In genomic region chr1:13505020-13505419, GRCh38 we compare ENCODE assay signal across 22 cellular contexts. TPM values are rescaled to one million over a fixed set of nuclear protein-coding genes. Genes with fewer than 3 reads are reported as not detected.
A peak's percentile ranks its signal among the peaks of the same experiment; 100 is the strongest.
DNase-seq lines count a peak whose midpoint lies in the region; ATAC-seq and TF ChIP-seq lines count a peak whose summit lies in the region.
"Had no signal": no experiment of that assay in that cellular context is flagged by ENCODE, and none has a peak within 500 bp of the region (broad histone marks: within the 10 kb centered on the region; RNA-seq: fewer than 3 reads in every experiment).

No MANE protein-coding gene starts in this region.

- CTCF ChIA-PET in CD4-positive, alpha-beta memory T cell (lab: Charles Lee; ENCODE audit: partially characterized antibody): no interaction called here

- H3K9me3 ChIP-seq in endodermal cell (ENCODE audit: control insufficient read depth, low read length) (no peaks in the 10 kb centered on the region), testis (no peaks in the 10 kb centered on the region)
- H3K9me3 ChIP-seq in CD4-positive, alpha-beta memory T cell (ENCODE audit: control insufficient read depth in 1 of 2, low read length in 2 of 2): no peaks in the 10 kb centered on the region
- H3K9me3 ChIP-seq: BE2C, SJSA1 had no signal

- H3K27ac ChIP-seq in endodermal cell (ENCODE audit: low read depth, low read length) (no peak overlapping the region), testis (no peak overlapping the region)
- H3K27ac ChIP-seq in CD4-positive, alpha-beta memory T cell (ENCODE audit: low read depth, low read length): no peak overlapping the region
- H3K27ac ChIP-seq: PC-9, RWPE1, SJSA1 had no signal

- H3K9ac ChIP-seq in endodermal cell (ENCODE audit: extremely low read depth, low read length, poor library complexity, severe bottlenecking): no peak overlapping the region

- H3K36me3 Mint-ChIP-seq in endodermal cell (ENCODE audit: low read depth) (no peaks in the 10 kb centered on the region), nephron progenitor cell (ENCODE audit: low read depth) (no peaks in the 10 kb centered on the region)
- no peaks in the 10 kb centered on the region for H3K36me3 Mint-ChIP-seq in CD4-positive, alpha-beta memory T cell
- H3K36me3 Mint-ChIP-seq: CD8-positive, alpha-beta T cell had no signal

- POLR2A ChIA-PET in CD4-positive, alpha-beta memory T cell (lab: Charles Lee; ENCODE audit: partially characterized antibody): no interaction called here

- H3K4me1 ChIP-seq in endodermal cell (ENCODE audit: control insufficient read depth, insufficient read depth, low read length) (no peaks in the 10 kb centered on the region), testis (no peaks in the 10 kb centered on the region)
- no peaks in the 10 kb centered on the region for H3K4me1 ChIP-seq in CD4-positive, alpha-beta memory T cell (ENCODE audit: insufficient read depth, low read length)
- H3K4me1 ChIP-seq: BE2C, SJSA1 had no signal

- intact Hi-C loops in testis (cut with DNase I; ENCODE audit: low total_unique reads): no loop called here
- intact Hi-C loops in CD4-positive, alpha-beta memory T cell (cut with micrococcal nuclease): no loop called here

- TF ChIP-seq CTCF in endodermal cell (conservative IDR thresholded peaks at IDR 0.05) (no peak), nephron progenitor cell (IDR thresholded peaks at IDR 0.05) (no peak), testis (IDR thresholded peaks at IDR 0.05) (no peak)

- no peak overlapping the region for H3K4me3 Mint-ChIP-seq in endodermal cell
- H3K4me3 Mint-ChIP-seq in nephron progenitor cell: no peak overlapping the region
- H3K4me3 Mint-ChIP-seq in CD4-positive, alpha-beta memory T cell: no peak overlapping the region
- H3K4me3 Mint-ChIP-seq: CD8-positive, alpha-beta T cell; HFFc6 had no signal

- no peak for TF ChIP-seq POLR2A in testis (IDR thresholded peaks at IDR 0.05)

- no peaks in the 10 kb centered on the region for H3K9me3 Mint-ChIP-seq in endodermal cell
- peaks cover 4% of the 10 kb centered on the region for H3K9me3 Mint-ChIP-seq in nephron progenitor cell
- H3K9me3 Mint-ChIP-seq in CD4-positive, alpha-beta memory T cell: peaks cover 0 to 2% (median 0%) of the 10 kb centered on the region in 8 donors
- H3K9me3 Mint-ChIP-seq: CD8-positive, alpha-beta T cell had no signal

- 40 to 56% methylated on average over 1 to 8 of the region's 8 CpGs for WGBS in endodermal cell (ENCODE audit: insufficient coverage in 1 of 2, insufficient read length in 1 of 2), 2 experiments
- 37 to 41% methylated on average over 6 to 8 of the region's 8 CpGs for WGBS in testis, 2 donors

- DNase-seq in ELF-1 (ENCODE audit: low read depth, low spot score): peak; percentile 55
- DNase-seq in endodermal cell: peak; percentile 52
- peak; percentile 15 for DNase-seq in nephron progenitor cell
- peak; percentile 26 for DNase-seq in testis
- DNase-seq in stimulated activated naive CD4-positive, alpha-beta T cell treated with Interleukin-2 at 50 U/mL for 16 hours (lab: John Stamatoyannopoulos, UW): no peak
- no peak for DNase-seq in CD4-positive, alpha-beta memory T cell
- DNase-seq in SHP77 (lab: John Stamatoyannopoulos, UW): no peak
- DNase-seq: BE2C; Calu3; CD8-positive, alpha-beta T cell; EL; HFFc6; KG1; NCI-H1417; NCI-H187 treated with DMSO at 0.1 percent for 48 hours; NCI-H2227 treated with DMSO at 0.1 percent for 48 hours; NCI-H524; PC-9 had no signal

- H3K36me3 ChIP-seq in endodermal cell (ENCODE audit: control insufficient read depth, insufficient read depth, low read length) (no peaks in the 10 kb centered on the region), testis (ENCODE audit: low read depth, missing control alignments) (no peaks in the 10 kb centered on the region)
- H3K36me3 ChIP-seq in CD4-positive, alpha-beta memory T cell (ENCODE audit: insufficient read depth, low read length): no peaks in the 10 kb centered on the region
- H3K36me3 ChIP-seq: BE2C, SJSA1 had no signal

- H3K27ac Mint-ChIP-seq in endodermal cell: no peak overlapping the region
- no peak overlapping the region for H3K27ac Mint-ChIP-seq in nephron progenitor cell
- H3K27ac Mint-ChIP-seq in CD4-positive, alpha-beta memory T cell: no peak overlapping the region
- H3K27ac Mint-ChIP-seq: CD8-positive, alpha-beta T cell; HFFc6 had no signal

- H3K27me3 Mint-ChIP-seq in endodermal cell (ENCODE audit: insufficient read depth) (peaks cover 69% of the 10 kb centered on the region), nephron progenitor cell (ENCODE audit: low read depth, poor library complexity) (peaks cover 48% of the 10 kb centered on the region)
- peaks cover 8 to 21% of the 10 kb centered on the region in 2 donors for H3K27me3 Mint-ChIP-seq in CD4-positive, alpha-beta memory T cell

- H3K4me1 Mint-ChIP-seq in endodermal cell (peaks cover 4% of the 10 kb centered on the region), nephron progenitor cell (peaks cover 7% of the 10 kb centered on the region)
- H3K4me1 Mint-ChIP-seq in CD4-positive, alpha-beta memory T cell: no peaks in the 10 kb centered on the region

- H3K27me3 ChIP-seq in endodermal cell (ENCODE audit: control insufficient read depth, insufficient read depth, low read length, poor library complexity, severe bottlenecking): peaks cover 23% of the 10 kb centered on the region
- H3K27me3 ChIP-seq in testis: no peaks in the 10 kb centered on the region
- no peaks in the 10 kb centered on the region for H3K27me3 ChIP-seq in CD4-positive, alpha-beta memory T cell (ENCODE audit: insufficient read depth, low read length)
- H3K27me3 ChIP-seq: BE2C had no signal

- H3K4me3 ChIP-seq in endodermal cell (ENCODE audit: low read length) (no peak overlapping the region), testis (no peak overlapping the region)
- no peak overlapping the region for H3K4me3 ChIP-seq in CD4-positive, alpha-beta memory T cell (ENCODE audit: low read length in 2 of 2)
- H3K4me3 ChIP-seq: PC-9, SJSA1 had no signal

- ATAC-seq in HG02798 (IDR thresholded peaks at IDR 0.05; ENCODE audit: poor library complexity, unreplicated experiment): no peak
- ATAC-seq: CD8-positive, alpha-beta T cell had no signal

RNA-seq across cellular contexts. Expression of gene LRRC38, which starts 8.8 kb away (rescaled TPM):
- total RNA-seq in endodermal cell: under 1 TPM; 0.46 to 0.51 TPM
- not detected for polyA plus RNA-seq in endodermal cell (2013, experiment 1 of 2)
- polyA plus RNA-seq in endodermal cell (2013, experiment 2 of 2): not detected
- total RNA-seq in testis: 1 to 10 TPM in 1 of 2 donors, under 1 TPM in 1; 0.79 to 1.6 TPM
- polyA plus RNA-seq in testis (ENCODE audit: insufficient read depth, low read depth, low replicate concordance): 0.91 TPM
- total RNA-seq in CD4-positive, alpha-beta memory T cell: not detected
- not detected for polyA plus RNA-seq in CD4-positive, alpha-beta memory T cell
- total RNA-seq: Calu3; CD8-positive, alpha-beta T cell; HFFc6; HT-29; PC-9; SJSA1 had no signal

Comparison
In these comparisons a context has a peak if more than half of its experiments do, and no peak if none do; other contexts are left out.
1. DNase-seq: peak in ELF-1 (single experiment), endodermal cell (single experiment), nephron progenitor cell (single experiment) and testis (single experiment); none in stimulated activated naive CD4-positive, alpha-beta T cell treated with Interleukin-2 at 50 U/mL for 16 hours (single experiment), CD4-positive, alpha-beta memory T cell (0 of 5) and SHP77 (0 of 2).